In the genomic region with DNA sequence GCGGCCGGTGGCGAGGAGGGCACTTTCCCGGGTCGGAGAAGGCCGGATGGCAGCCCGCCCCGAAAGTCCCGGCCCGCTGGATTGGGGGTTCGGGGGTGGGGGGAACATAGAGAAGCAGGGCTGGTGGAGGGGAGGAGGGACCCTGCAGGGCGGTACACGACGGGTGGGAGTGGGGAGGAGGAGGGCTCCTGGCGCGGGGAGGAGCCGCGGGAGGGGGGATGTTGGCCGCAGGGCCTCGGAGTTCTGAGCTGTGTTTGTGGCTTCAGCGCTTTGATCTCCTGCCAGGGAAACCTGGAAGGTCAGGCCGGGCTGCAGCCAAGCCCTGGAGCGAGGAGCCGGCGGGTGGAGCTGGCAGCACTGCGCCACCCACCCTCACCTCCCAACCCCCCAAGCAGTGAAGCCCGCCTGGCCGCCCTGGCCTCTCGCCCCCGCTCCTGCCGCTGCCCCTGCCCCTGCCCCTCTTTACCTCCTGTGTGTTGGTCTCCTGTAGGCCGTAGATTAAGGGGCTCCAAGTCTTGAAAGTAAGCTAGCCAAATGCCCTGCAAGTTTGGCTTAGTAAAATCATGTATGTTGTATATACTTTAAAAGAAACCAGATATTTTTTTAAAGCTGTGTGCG, we compare ENCODE assay signal across 8 cellular contexts. TPM values are rescaled to one million over a fixed set of nuclear protein-coding genes. Genes with fewer than 3 reads are reported as not detected.
DNase-seq lines count a peak whose midpoint lies in the region; ATAC-seq and TF ChIP-seq lines count a peak whose summit lies in the region.

No MANE protein-coding gene starts in this region.

- H3K4me1 Mint-ChIP-seq in stimulated activated effector memory CD8-positive, alpha-beta T cell treated with anti-CD3 and anti-CD28 coated beads, Interleukin-12 subunit alpha, Interleukin-12 subunit beta, amount 100 ng/mL, for 72 hours, result peaks cover 5% of the 10 kb centered on the region
- H3K4me1 Mint-ChIP-seq in activated CD4-positive, alpha-beta memory T cell treated with anti-CD3 and anti-CD28 coated beads for 36 hours (ENCODE audit: low read depth), result peaks cover 8% of the 10 kb centered on the region

- H3K4me3 ChIP-seq in coronary artery, result peak overlapping the region; percentile 65

- no peaks in the 10 kb centered on the region for H3K9me3 Mint-ChIP-seq in stimulated activated effector memory CD8-positive, alpha-beta T cell treated with anti-CD3 and anti-CD28 coated beads, Interleukin-12 subunit alpha, Interleukin-12 subunit beta, amount 100 ng/mL, for 72 hours
- H3K9me3 Mint-ChIP-seq in activated CD4-positive, alpha-beta memory T cell treated with anti-CD3 and anti-CD28 coated beads for 36 hours, result no peaks in the 10 kb centered on the region

- peak; percentile 30 for DNase-seq in DMS79 treated with DMSO at 0.1 percent for 48 hours (lab: John Stamatoyannopoulos, UW)
- peak; percentile 12 for DNase-seq in NCI-H460 (ENCODE audit: extremely low read depth, low read depth)
- DNase-seq in coronary artery (ENCODE audit: low spot score), result no peak
- DNase-seq in kidney glomerular epithelial cell (lab: John Stamatoyannopoulos, UW), result peak; percentile 94
- no peak for DNase-seq in stimulated activated effector memory CD8-positive, alpha-beta T cell treated with anti-CD3 and anti-CD28 coated beads, Interleukin-12 subunit alpha, Interleukin-12 subunit beta, amount 100 ng/mL, for 72 hours (ENCODE audit: low spot score in 2 of 2)
- DNase-seq in UCSD-AML1 (lab: John Stamatoyannopoulos, UW; ENCODE audit: unreplicated experiment), result no peak
- no peak for DNase-seq in dedifferentiated amniotic fluid mesenchymal stem cell (ENCODE audit: extremely low spot score)
- DNase-seq in activated CD4-positive, alpha-beta memory T cell treated with anti-CD3 and anti-CD28 coated beads for 36 hours, result no peak

- H3K27ac Mint-ChIP-seq in stimulated activated effector memory CD8-positive, alpha-beta T cell treated with anti-CD3 and anti-CD28 coated beads, Interleukin-12 subunit alpha, Interleukin-12 subunit beta, amount 100 ng/mL, for 72 hours, result no peak overlapping the region
- H3K27ac Mint-ChIP-seq in activated CD4-positive, alpha-beta memory T cell treated with anti-CD3 and anti-CD28 coated beads for 36 hours, result no peak overlapping the region

- H3K27ac ChIP-seq in coronary artery, result peak overlapping the region; percentile 61 to 84

- H3K4me3 Mint-ChIP-seq in stimulated activated effector memory CD8-positive, alpha-beta T cell treated with anti-CD3 and anti-CD28 coated beads, Interleukin-12 subunit alpha, Interleukin-12 subunit beta, amount 100 ng/mL, for 72 hours, result peak overlapping the region; percentile 43
- no peak overlapping the region for H3K4me3 Mint-ChIP-seq in activated CD4-positive, alpha-beta memory T cell treated with anti-CD3 and anti-CD28 coated beads for 36 hours

- peaks cover 33% of the 10 kb centered on the region for H3K27me3 Mint-ChIP-seq in activated CD4-positive, alpha-beta memory T cell treated with anti-CD3 and anti-CD28 coated beads for 36 hours

- intact Hi-C loops in activated CD4-positive, alpha-beta memory T cell treated with anti-CD3 and anti-CD28 coated beads for 36 hours (cut with micrococcal nuclease), result loop anchor here (10.0 kb wide), 1 partner anchor 56 kb away; no protein-coding TSS in a partner anchor

- POLR2A ChIA-PET in activated CD4-positive, alpha-beta memory T cell treated with anti-CD3 and anti-CD28 coated beads for 36 hours (lab: Charles Lee), result interaction anchor here (0.6 kb wide), 1 partner anchor 122 kb away, joined by 3 read pairs; no protein-coding TSS in a partner anchor

- no peak for TF ChIP-seq CTCF in coronary artery (IDR thresholded peaks at IDR 0.05)

- H3K36me3 Mint-ChIP-seq in stimulated activated effector memory CD8-positive, alpha-beta T cell treated with anti-CD3 and anti-CD28 coated beads, Interleukin-12 subunit alpha, Interleukin-12 subunit beta, amount 100 ng/mL, for 72 hours, result no peaks in the 10 kb centered on the region
- H3K36me3 Mint-ChIP-seq in activated CD4-positive, alpha-beta memory T cell treated with anti-CD3 and anti-CD28 coated beads for 36 hours, result no peaks in the 10 kb centered on the region

- ATAC-seq in stimulated activated effector memory CD8-positive, alpha-beta T cell treated with anti-CD3 and anti-CD28 coated beads, Interleukin-12 subunit alpha, Interleukin-12 subunit beta, amount 100 ng/mL, for 72 hours, result no peak

- CTCF ChIA-PET in activated CD4-positive, alpha-beta memory T cell treated with anti-CD3 and anti-CD28 coated beads for 36 hours (lab: Charles Lee), result interaction anchor here (1.0 to 3.7 kb wide), 2 partner anchors 10 to 124 kb away, joined by 3 to 16 read pairs; no protein-coding TSS in a partner anchor

RNA-seq across cellular contexts. Expression of a gene that starts 30.9 kb away (rescaled TPM):
- total RNA-seq in NCI-H460 (2014; rRNA removed; shearing (Covaris generic)), result not detected in 2 replicates
- polyA plus RNA-seq in NCI-H460 (2014; cell fraction: nucleus; rRNA removed), result not detected in 2 replicates
- total RNA-seq in activated CD4-positive, alpha-beta memory T cell treated with anti-CD3 and anti-CD28 coated beads for 36 hours, result not detected

RNA-seq across cellular contexts. Expression of a gene that starts 42.1 kb away (rescaled TPM):
- total RNA-seq in NCI-H460 (2014; rRNA removed; shearing (Covaris generic)), result 1.5 and 1.6 TPM in 2 replicates
- 1.2 and 1.4 TPM in 2 replicates for polyA plus RNA-seq in NCI-H460 (2014; cell fraction: nucleus; rRNA removed)
- total RNA-seq in activated CD4-positive, alpha-beta memory T cell treated with anti-CD3 and anti-CD28 coated beads for 36 hours, result under 1 TPM; 0.17 to 0.31 TPM

Comparison
In these comparisons a context has a peak if more than half of its experiments do, and no peak if none do; other contexts are left out.
1. DNase-seq: peak in DMS79 treated with DMSO at 0.1 percent for 48 hours (single experiment), NCI-H460 (single experiment) and kidney glomerular epithelial cell (single experiment); none in coronary artery (single experiment), stimulated activated effector memory CD8-positive, alpha-beta T cell treated with anti-CD3 and anti-CD28 coated beads, Interleukin-12 subunit alpha, Interleukin-12 subunit beta, amount 100 ng/mL, for 72 hours (0 of 2), UCSD-AML1 (single experiment), dedifferentiated amniotic fluid mesenchymal stem cell (single experiment) and activated CD4-positive, alpha-beta memory T cell treated with anti-CD3 and anti-CD28 coated beads for 36 hours (single experiment).